20 cellular contexts compared by ENCODE assay signal in the genomic region with DNA sequence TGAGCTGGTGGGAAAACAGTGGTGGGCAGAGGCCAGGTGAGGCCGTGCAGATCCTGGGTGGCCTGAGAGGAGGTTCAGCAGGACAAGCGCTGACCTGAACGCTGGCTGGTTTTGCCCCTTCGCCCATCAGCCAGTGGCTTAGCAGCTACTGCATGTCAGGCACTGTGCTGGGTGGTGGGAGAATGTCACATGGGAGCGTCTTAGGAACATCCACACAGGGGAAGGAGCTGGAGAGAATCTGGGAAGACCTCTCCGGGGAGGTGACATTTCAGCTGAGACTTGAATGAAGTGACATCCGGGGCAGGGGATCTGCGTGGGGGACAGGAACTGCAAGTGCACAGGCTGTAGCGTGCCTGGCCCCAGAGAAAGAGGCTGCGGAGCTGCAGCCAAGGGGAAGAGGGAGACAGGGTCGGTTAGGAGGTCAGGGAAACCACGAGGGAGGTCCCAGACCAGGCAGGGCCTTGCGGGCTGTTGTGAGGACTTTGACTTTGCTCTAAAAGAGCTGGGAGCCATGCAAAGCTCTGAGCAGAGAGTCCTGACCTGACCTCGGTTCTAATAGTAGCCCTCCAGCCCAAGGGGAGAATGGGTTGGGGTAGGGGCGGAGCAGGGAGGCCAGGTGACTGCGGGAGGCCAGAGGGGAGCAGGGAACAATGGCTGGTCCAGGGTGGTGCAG.
DNase-seq lines count a peak whose midpoint lies in the region; ATAC-seq and TF ChIP-seq lines count a peak whose summit lies in the region.
"Had no signal": no experiment of that assay in that cellular context is flagged by ENCODE, and none has a peak within 500 bp of the region (broad histone marks: within the 10 kb centered on the region; RNA-seq: fewer than 3 reads in every experiment).

No MANE protein-coding gene starts in this region.

- H3K14ac ChIP-seq in IMR-90 (replicated peaks; ENCODE audit: low read depth, low read length): no peak overlapping the region; the same call in 1 of the 2 replicates

- peaks cover 2% of the 10 kb centered on the region for H3K27me3 Mint-ChIP-seq in activated CD4-positive, alpha-beta T cell treated with anti-CD3 and anti-CD28 coated beads, Interleukin-2, amount 10 ng/mL, durations not matched to agents 7 days and 5 days
- H3K27me3 Mint-ChIP-seq in immature natural killer cell (ENCODE audit: low read depth in 3 of 3): peaks cover 0 to 8% (median 5%) of the 10 kb centered on the region in 3 donors
- no peaks in the 10 kb centered on the region for H3K27me3 Mint-ChIP-seq in CD4-positive, alpha-beta T cell
- H3K27me3 Mint-ChIP-seq: CD4-positive, alpha-beta memory T cell; type B pancreatic cell had no signal

- no peak overlapping the region for H4K5ac ChIP-seq in IMR-90 (ENCODE audit: low read depth, low read length)

- H2BK15ac ChIP-seq in IMR-90 (ENCODE audit: low read depth, low read length): no peak overlapping the region

- in situ Hi-C loops in IMR-90 (cut with MboI; ENCODE audit: low sequenced_read_pairs): no loop called here

- no peak overlapping the region for H3K4ac ChIP-seq in IMR-90 (ENCODE audit: low read depth, low read length)

- no peaks in the 10 kb centered on the region for H3K9me3 Mint-ChIP-seq in activated CD4-positive, alpha-beta T cell treated with anti-CD3 and anti-CD28 coated beads, Interleukin-2, amount 10 ng/mL, durations not matched to agents 7 days and 5 days
- no peaks in the 10 kb centered on the region for H3K9me3 Mint-ChIP-seq in immature natural killer cell
- H3K9me3 Mint-ChIP-seq in CD4-positive, alpha-beta T cell: no peaks in the 10 kb centered on the region
- H3K9me3 Mint-ChIP-seq: activated T-cell treated with anti-CD3 and anti-CD28 coated beads, Interleukin-2, amount 50 U/mL, for 4 hours; CD4-positive, alpha-beta memory T cell; type B pancreatic cell had no signal

- TF ChIP-seq POLR2A in IMR-90 (IDR thresholded peaks at IDR 0.05; ENCODE audit: low read depth, low read length): no peak

- H3K4me1 Mint-ChIP-seq in activated CD4-positive, alpha-beta T cell treated with anti-CD3 and anti-CD28 coated beads, Interleukin-2, amount 10 ng/mL, durations not matched to agents 7 days and 5 days: peaks cover 34% of the 10 kb centered on the region
- H3K4me1 Mint-ChIP-seq in immature natural killer cell: peaks cover 18 to 30% of the 10 kb centered on the region in 2 donors
- no peaks in the 10 kb centered on the region for H3K4me1 Mint-ChIP-seq in CD4-positive, alpha-beta T cell (ENCODE audit: low read depth)

- H2BK5ac ChIP-seq in IMR-90 (ENCODE audit: low read depth, low read length, poor library complexity, severe bottlenecking): no peak overlapping the region

- H2AK5ac ChIP-seq in IMR-90 (ENCODE audit: low read depth, low read length): 0 out of 2 replicates have a peak overlapping the region, but pooled peaks have one; percentile 12

- CTCF ChIA-PET in activated CD4-positive, alpha-beta T cell treated with anti-CD3 and anti-CD28 coated beads, Interleukin-2, amount 10 ng/mL, durations not matched to agents 7 days and 5 days (lab: Charles Lee): interaction anchor here (0.6 to 2.2 kb wide), 4 partner anchors 10 to 45 kb away, joined by 3 to 6 read pairs (median 3); no protein-coding TSS in a partner anchor
- CTCF ChIA-PET in IMR-90 (lab: Yijun Ruan, JAX): no interaction called here
- CTCF ChIA-PET in CD4-positive, alpha-beta T cell (lab: Charles Lee): no interaction called here

- H3K9ac ChIP-seq in IMR-90 (ENCODE audit: low read depth, low read length): no peak overlapping the region
- no peak overlapping the region for H3K9ac ChIP-seq in liver (ENCODE audit: low read depth in 1 of 2, low read length in 2 of 2)

- H3K27me3 ChIP-seq in IMR-90 (ENCODE audit: control insufficient read depth, insufficient read depth, low read length): no peaks in the 10 kb centered on the region
- no peaks in the 10 kb centered on the region for H3K27me3 ChIP-seq in liver (ENCODE audit: control insufficient read depth in 4 of 4, insufficient read depth in 4 of 4, low read length in 3 of 4)
- H3K27me3 ChIP-seq in dorsolateral prefrontal cortex: peaks cover 0 to 4% (median 0%) of the 10 kb centered on the region in 45 donors
- H3K27me3 ChIP-seq in CD4-positive, alpha-beta T cell (ENCODE audit: control insufficient read depth, insufficient read depth, low read length): no peaks in the 10 kb centered on the region
- H3K27me3 ChIP-seq: gastroesophageal sphincter had no signal

- H3K79me1 ChIP-seq in IMR-90 (ENCODE audit: low read depth in 1 of 2, low read length in 2 of 2): no peaks in the 10 kb centered on the region

- intact Hi-C loops in IMR-90 (cut with micrococcal nuclease) (no loop called here), dorsolateral prefrontal cortex (cut with DNase I) (no loop called here)
- intact Hi-C loops in CD4-positive, alpha-beta T cell (cut with DNase I, micrococcal nuclease): no loop called here

- H4K91ac ChIP-seq in IMR-90 (ENCODE audit: insufficient read depth, low read depth, low read length): no peak overlapping the region

- H3K4me1 ChIP-seq in IMR-90 (ENCODE audit: control insufficient read depth, insufficient read depth, low read length) (no peaks in the 10 kb centered on the region), liver (ENCODE audit: control insufficient read depth in 4 of 4, insufficient read depth in 4 of 4, low read length in 3 of 4) (peaks cover 0 to 6% (median 3%) of the 10 kb centered on the region in 4 donors)
- H3K4me1 ChIP-seq: gastroesophageal sphincter, psoas muscle, SJCRH30 had no signal

- peak overlapping the region; percentile 58 for H2AFZ ChIP-seq in IMR-90 (replicated peaks; ENCODE audit: low read length, poor library complexity)

- H3K27ac ChIP-seq in IMR-90 (ENCODE audit: insufficient read depth, low read length): no peak overlapping the region
- no peak overlapping the region for H3K27ac ChIP-seq in liver (ENCODE audit: low read depth in 1 of 2, low read length in 2 of 2)
- H3K27ac ChIP-seq in dorsolateral prefrontal cortex: no peak overlapping the region
- H3K27ac ChIP-seq in CD4-positive, alpha-beta T cell (ENCODE audit: low read depth, low read length): no peak overlapping the region
- H3K27ac ChIP-seq: gastroesophageal sphincter, psoas muscle, SJCRH30 had no signal

- no peak for ATAC-seq in IMR-90 (ENCODE audit: low read depth)
- ATAC-seq in CD4-positive, alpha-beta T cell (ENCODE audit: poor library complexity): no peak
- ATAC-seq: A549; activated T-cell treated with anti-CD3 and anti-CD28 coated beads, Interleukin-2, amount 50 U/mL, for 4 hours; gastroesophageal sphincter had no signal

- H3K36me3 ChIP-seq in IMR-90 (ENCODE audit: control insufficient read depth, insufficient read depth, low read length) (no peaks in the 10 kb centered on the region), liver (ENCODE audit: control insufficient read depth in 4 of 4, insufficient read depth in 3 of 4, low read depth in 1 of 4, low read length in 3 of 4) (no peaks in the 10 kb centered on the region)
- H3K36me3 ChIP-seq: gastroesophageal sphincter, SJCRH30 had no signal

- TF ChIP-seq RAD21 in IMR-90 (IDR thresholded peaks at IDR 0.05; ENCODE audit: low read length) (no peak), liver (IDR thresholded peaks at IDR 0.05) (peak in 1 of 2 donors; percentile 9)

- no peak overlapping the region for H3K23ac ChIP-seq in IMR-90 (ENCODE audit: low read depth, low read length)

- no peaks in the 10 kb centered on the region for H3K9me1 ChIP-seq in IMR-90 (ENCODE audit: insufficient read depth, low read length)

- no peaks in the 10 kb centered on the region for H4K20me1 ChIP-seq in IMR-90 (ENCODE audit: insufficient read depth, low read length)

- no peaks in the 10 kb centered on the region for H3K36me3 Mint-ChIP-seq in activated CD4-positive, alpha-beta T cell treated with anti-CD3 and anti-CD28 coated beads, Interleukin-2, amount 10 ng/mL, durations not matched to agents 7 days and 5 days (ENCODE audit: low read depth)
- H3K36me3 Mint-ChIP-seq in immature natural killer cell: no peaks in the 10 kb centered on the region
- no peaks in the 10 kb centered on the region for H3K36me3 Mint-ChIP-seq in CD4-positive, alpha-beta T cell (ENCODE audit: low read depth)
- H3K36me3 Mint-ChIP-seq: CD4-positive, alpha-beta memory T cell; memory B cell; type B pancreatic cell had no signal

- dilution Hi-C loops in IMR-90 (cut with HindIII; ENCODE audit: low sequenced_read_pairs, unreplicated experiment): no loop called here

- no TSS peak for BruUV-seq in IMR-90 (replicated peaks; lab: Mats Ljungman, UMichigan)

- TF ChIP-seq CTCF in IMR-90 (conservative IDR thresholded peaks at IDR 0.05; ENCODE audit: low read depth, low read length): no peak
- TF ChIP-seq CTCF in liver (IDR thresholded peaks at IDR 0.05; ENCODE audit: low read depth, low read length, missing input control): no peak
- TF ChIP-seq CTCF in dorsolateral prefrontal cortex (IDR thresholded peaks at IDR 0.05 in 54 of 56, conservative IDR thresholded peaks at IDR 0.05 in 2 of 56; ENCODE audit: low read depth in 1 of 56, partially characterized antibody in 56 of 56): no peak
- TF ChIP-seq CTCF in CD4-positive, alpha-beta T cell (IDR thresholded peaks at IDR 0.05): no peak

- no peak overlapping the region for H3K4me2 ChIP-seq in IMR-90 (ENCODE audit: low read depth, low read length)
- H3K4me2 ChIP-seq: A549 had no signal

- no peak overlapping the region for H3K4me3 ChIP-seq in IMR-90 (ENCODE audit: insufficient read depth, low read depth, low read length)
- H3K4me3 ChIP-seq in liver (ENCODE audit: low read depth in 1 of 3, low read length in 3 of 3): no peak overlapping the region
- no peak overlapping the region for H3K4me3 ChIP-seq in dorsolateral prefrontal cortex
- H3K4me3 ChIP-seq: A549, gastroesophageal sphincter, psoas muscle, SJCRH30 had no signal

- DNase-seq in activated CD4-positive, alpha-beta T cell treated with anti-CD3 and anti-CD28 coated beads, Interleukin-2, amount 10 ng/mL, durations not matched to agents 7 days and 5 days: no peak
- DNase-seq in activated CD4-positive, alpha-beta T cell treated with anti-CD3 and anti-CD28 coated beads for 48 hours: no peak
- DNase-seq in IMR-90 (no peak), UCSD-AML1 (lab: John Stamatoyannopoulos, UW; ENCODE audit: unreplicated experiment) (peak; percentile 67), dorsolateral prefrontal cortex (no peak), immature natural killer cell (no peak)
- DNase-seq in CD4-positive, alpha-beta T cell: no peak
- DNase-seq: activated T-cell treated with anti-CD3 and anti-CD28 coated beads, Interleukin-2, amount 50 U/mL, for 4 hours; CD4-positive, alpha-beta memory T cell; HCEC 1CT; NCI-H2081; NCI-H510A; psoas muscle; SJCRH30; T1000 had no signal

- no peak overlapping the region for H2BK20ac ChIP-seq in IMR-90 (ENCODE audit: low read depth, low read length)

- POLR2A ChIA-PET in activated CD4-positive, alpha-beta T cell treated with anti-CD3 and anti-CD28 coated beads, Interleukin-2, amount 10 ng/mL, durations not matched to agents 7 days and 5 days (lab: Charles Lee): no interaction called here
- POLR2A ChIA-PET in IMR-90 (lab: Charles Lee; ENCODE audit: unreplicated experiment): no interaction called here
- POLR2A ChIA-PET in CD4-positive, alpha-beta T cell (lab: Charles Lee): no interaction called here

- no peak overlapping the region for H3K56ac ChIP-seq in IMR-90 (ENCODE audit: extremely low read depth, insufficient read depth, low read length)

- H4K8ac ChIP-seq in IMR-90 (ENCODE audit: low read depth in 2 of 2, low read length in 2 of 2): no peak overlapping the region

- H3K27ac Mint-ChIP-seq in activated CD4-positive, alpha-beta T cell treated with anti-CD3 and anti-CD28 coated beads, Interleukin-2, amount 10 ng/mL, durations not matched to agents 7 days and 5 days: peak overlapping the region; percentile 26
- H3K27ac Mint-ChIP-seq in immature natural killer cell: no peak overlapping the region
- H3K27ac Mint-ChIP-seq in CD4-positive, alpha-beta T cell: no peak overlapping the region
- H3K27ac Mint-ChIP-seq: memory B cell, type B pancreatic cell had no signal

- peak overlapping the region; percentile 42 for H2AK9ac ChIP-seq in IMR-90 (replicated peaks; ENCODE audit: low read depth, low read length, poor library complexity)

- H2BK120ac ChIP-seq in IMR-90 (ENCODE audit: low read depth, low read length): no peak overlapping the region

- no peak overlapping the region for H3K18ac ChIP-seq in IMR-90 (ENCODE audit: low read depth, low read length)

- H3K9me3 ChIP-seq in IMR-90 (ENCODE audit: control insufficient read depth, insufficient read depth, low read length): no peaks in the 10 kb centered on the region
- H3K9me3 ChIP-seq in liver (ENCODE audit: control insufficient read depth in 4 of 4, low read length in 3 of 4): no peaks in the 10 kb centered on the region
- H3K9me3 ChIP-seq in CD4-positive, alpha-beta T cell (ENCODE audit: control insufficient read depth, low read length): no peaks in the 10 kb centered on the region
- H3K9me3 ChIP-seq: A549, gastroesophageal sphincter, psoas muscle, SJCRH30 had no signal

- WGBS in IMR-90 (ENCODE audit: extremely low coverage in 2 of 2, insufficient read length in 1 of 2), 2 experiments: 62% methylated on average over 8 of the region's 16 CpGs; no CpG with 5 or more reads in 1 of the 2 experiments
- WGBS in liver: 64% methylated on average over 16 of the region's 16 CpGs

- H3K4me3 Mint-ChIP-seq in activated CD4-positive, alpha-beta T cell treated with anti-CD3 and anti-CD28 coated beads, Interleukin-2, amount 10 ng/mL, durations not matched to agents 7 days and 5 days: no peak overlapping the region
- H3K4me3 Mint-ChIP-seq in immature natural killer cell: no peak overlapping the region
- no peak overlapping the region for H3K4me3 Mint-ChIP-seq in CD4-positive, alpha-beta T cell
- H3K4me3 Mint-ChIP-seq: activated T-cell treated with anti-CD3 and anti-CD28 coated beads, Interleukin-2, amount 50 U/mL, for 4 hours; CD4-positive, alpha-beta memory T cell; memory B cell; type B pancreatic cell had no signal
